In genomic region chr9:122912671-122912963, GRCh38 we compare ENCODE assay signal across 1 cellular context.
TF ChIP-seq lines count a peak whose summit lies in the region.

No MANE protein-coding gene starts in this region.

TF ChIP-seq in IMR-90, 13 proteins besides CTCF, POLR2A, EP300 and RAD21 (continued from another document):
- TF ChIP-seq USF2 (IDR thresholded peaks at IDR 0.05; ENCODE audit: low read depth, low read length), result no peak
- no peak for TF ChIP-seq RFX5 (IDR thresholded peaks at IDR 0.05; ENCODE audit: low read depth, low read length)
- no peak for TF ChIP-seq BHLHE40 (IDR thresholded peaks at IDR 0.05; ENCODE audit: low read depth, low read length)
- TF ChIP-seq SMC3 (IDR thresholded peaks at IDR 0.05; ENCODE audit: low read depth, low read length), result no peak
- TF ChIP-seq CEBPB (IDR thresholded peaks at IDR 0.05; ENCODE audit: low read depth, low read length), result no peak
